9 cellular contexts compared by ENCODE assay signal in the genomic region with DNA sequence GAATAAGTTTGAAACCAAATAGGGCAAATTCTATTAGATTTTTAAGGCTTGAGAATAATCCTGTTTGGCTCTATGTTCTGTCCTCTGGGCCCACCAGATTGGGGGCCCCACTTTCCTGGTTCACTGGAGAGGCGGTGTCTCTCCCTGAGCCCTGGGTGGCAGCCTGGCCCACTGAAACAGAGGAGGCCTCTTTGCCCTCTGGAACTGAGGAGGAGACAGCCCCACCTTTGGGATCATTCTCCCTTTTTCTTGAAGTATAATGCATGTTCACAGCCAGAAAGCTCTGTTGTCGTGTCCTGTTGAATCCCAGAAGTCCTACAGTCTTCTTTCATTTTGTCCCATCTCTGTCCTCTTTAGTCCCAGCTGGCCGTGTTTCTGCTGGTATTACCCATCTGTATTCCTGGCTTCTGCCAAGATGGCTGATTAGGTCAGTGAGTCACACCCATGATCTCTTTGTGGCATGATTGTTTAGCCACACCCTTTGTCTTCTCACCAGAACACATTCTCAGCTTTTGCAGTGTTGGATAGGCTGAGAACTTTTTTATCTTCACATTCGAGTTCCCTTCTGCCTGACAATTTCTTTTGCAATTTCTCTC. TPM values are rescaled to one million over a fixed set of nuclear protein-coding genes. Genes with fewer than 3 reads are reported as not detected.
DNase-seq lines count a peak whose midpoint lies in the region; ATAC-seq and TF ChIP-seq lines count a peak whose summit lies in the region.
"Had no signal": no experiment of that assay in that cellular context is flagged by ENCODE, and none has a peak within 500 bp of the region (broad histone marks: within the 10 kb centered on the region; RNA-seq: fewer than 3 reads in every experiment).

No MANE protein-coding gene starts in this region.

- DNase-seq in activated T-cell treated with anti-CD3 and anti-CD28 coated beads, Interleukin-2, amount 50 U/mL, for 72 hours, result peak; percentile 14 to 17
- no peak for DNase-seq in activated T-cell treated with anti-CD3 and anti-CD28 coated beads, Interleukin-2, amount 50 U/mL, for 24 hours
- DNase-seq in activated CD8-positive, alpha-beta T cell treated with anti-CD3 and anti-CD28 coated beads, Interleukin-2, amount 10 ng/mL, durations not matched to agents 7 days and 5 days, result no peak
- DNase-seq in heart left ventricle, result no peak
- no peak for DNase-seq in type B pancreatic cell (ENCODE audit: extremely low spot score, unreplicated experiment)
- DNase-seq in NCI-H1105 (lab: John Stamatoyannopoulos, UW), result no peak
- no peak for DNase-seq in NCI-H128 (lab: John Stamatoyannopoulos, UW; ENCODE audit: unreplicated experiment)
- DNase-seq: naive B cell had no signal

- peaks cover 0 to 4% (median 0%) of the 10 kb centered on the region in 9 donors for H3K27me3 ChIP-seq in heart left ventricle

- H3K4me1 ChIP-seq in heart left ventricle, result peaks cover 0 to 6% (median 0%) of the 10 kb centered on the region in 12 donors

- peak; percentile 55 to 78 for ATAC-seq in activated T-cell treated with anti-CD3 and anti-CD28 coated beads, Interleukin-2, amount 50 U/mL, for 72 hours (replicated peaks in 1 of 2)
- peak; percentile 55 for ATAC-seq in activated CD8-positive, alpha-beta T cell treated with anti-CD3 and anti-CD28 coated beads, Interleukin-2, amount 10 ng/mL, durations not matched to agents 7 days and 5 days
- ATAC-seq in heart left ventricle, result peak in 3 of 4 donors; percentile 49 to 83 (median 71)
- ATAC-seq in GM18873 (IDR thresholded peaks at IDR 0.05; ENCODE audit: low FRiP score, unreplicated experiment), result no peak

- no peaks in the 10 kb centered on the region for H3K27me3 Mint-ChIP-seq in activated T-cell treated with anti-CD3 and anti-CD28 coated beads, Interleukin-2, amount 50 U/mL, for 72 hours (ENCODE audit: low read depth)
- peaks cover 4% of the 10 kb centered on the region for H3K27me3 Mint-ChIP-seq in activated T-cell treated with anti-CD3 and anti-CD28 coated beads, Interleukin-2, amount 50 U/mL, for 24 hours
- no peaks in the 10 kb centered on the region for H3K27me3 Mint-ChIP-seq in activated CD8-positive, alpha-beta T cell treated with anti-CD3 and anti-CD28 coated beads, Interleukin-2, amount 10 ng/mL, durations not matched to agents 7 days and 5 days (ENCODE audit: low read depth)
- no peaks in the 10 kb centered on the region for H3K27me3 Mint-ChIP-seq in type B pancreatic cell
- H3K27me3 Mint-ChIP-seq: naive B cell had no signal

- 46 to 57% (median 52%) methylated on average over 4 of the region's 4 CpGs for WGBS in heart left ventricle, 4 donors

- H3K36me3 Mint-ChIP-seq in activated T-cell treated with anti-CD3 and anti-CD28 coated beads, Interleukin-2, amount 50 U/mL, for 72 hours (ENCODE audit: insufficient read depth in 2 of 2), result peaks cover 11 to 20% of the 10 kb centered on the region in 2 donors
- H3K36me3 Mint-ChIP-seq in activated T-cell treated with anti-CD3 and anti-CD28 coated beads, Interleukin-2, amount 50 U/mL, for 24 hours (ENCODE audit: low read depth), result peaks cover 31% of the 10 kb centered on the region
- peaks cover 25% of the 10 kb centered on the region for H3K36me3 Mint-ChIP-seq in activated CD8-positive, alpha-beta T cell treated with anti-CD3 and anti-CD28 coated beads, Interleukin-2, amount 10 ng/mL, durations not matched to agents 7 days and 5 days (ENCODE audit: low read depth)
- H3K36me3 Mint-ChIP-seq in type B pancreatic cell, result peaks cover 8% of the 10 kb centered on the region

- H3K4me1 Mint-ChIP-seq in activated T-cell treated with anti-CD3 and anti-CD28 coated beads, Interleukin-2, amount 50 U/mL, for 72 hours (ENCODE audit: low read depth), result peaks cover 13% of the 10 kb centered on the region
- peaks cover 13% of the 10 kb centered on the region for H3K4me1 Mint-ChIP-seq in activated T-cell treated with anti-CD3 and anti-CD28 coated beads, Interleukin-2, amount 50 U/mL, for 24 hours (ENCODE audit: low read depth)
- peaks cover 43% of the 10 kb centered on the region for H3K4me1 Mint-ChIP-seq in activated CD8-positive, alpha-beta T cell treated with anti-CD3 and anti-CD28 coated beads, Interleukin-2, amount 10 ng/mL, durations not matched to agents 7 days and 5 days (ENCODE audit: low read depth)
- no peaks in the 10 kb centered on the region for H3K4me1 Mint-ChIP-seq in type B pancreatic cell (ENCODE audit: unreplicated experiment)

- TF ChIP-seq POLR2A in heart left ventricle (IDR thresholded peaks at IDR 0.05), result no peak

- H3K27ac Mint-ChIP-seq in activated T-cell treated with anti-CD3 and anti-CD28 coated beads, Interleukin-2, amount 50 U/mL, for 72 hours, result peak overlapping the region; percentile 80
- no peak overlapping the region for H3K27ac Mint-ChIP-seq in activated T-cell treated with anti-CD3 and anti-CD28 coated beads, Interleukin-2, amount 50 U/mL, for 24 hours
- peak overlapping the region; percentile 76 for H3K27ac Mint-ChIP-seq in activated CD8-positive, alpha-beta T cell treated with anti-CD3 and anti-CD28 coated beads, Interleukin-2, amount 10 ng/mL, durations not matched to agents 7 days and 5 days
- H3K27ac Mint-ChIP-seq in type B pancreatic cell, result peak overlapping the region; percentile 83

- H3K27ac ChIP-seq in heart left ventricle, result peak overlapping the region in 8 of 12 donors; percentile 25 to 64 (median 48)

- TF ChIP-seq CTCF in heart left ventricle (IDR thresholded peaks at IDR 0.05) (no peak), type B pancreatic cell (conservative IDR thresholded peaks at IDR 0.05) (no peak)

- H3K4me3 ChIP-seq in heart left ventricle, result no peak overlapping the region

- no peaks in the 10 kb centered on the region for H3K9me3 ChIP-seq in heart left ventricle

- CTCF ChIA-PET in activated CD8-positive, alpha-beta T cell treated with anti-CD3 and anti-CD28 coated beads, Interleukin-2, amount 10 ng/mL, durations not matched to agents 7 days and 5 days (lab: Charles Lee), result interaction anchor here (1.0 kb wide), 1 partner anchor 9 kb away, joined by 3 read pairs; no protein-coding TSS in a partner anchor

- intact Hi-C loops in heart left ventricle (cut with DNase I), result loop anchor here in 1 of 10 donors (10.0 kb wide), 1 partner anchor 63 kb away; a partner anchor contains a TSS

- peak overlapping the region in 1 of 2 donors; percentile 66 for H3K4me3 Mint-ChIP-seq in activated T-cell treated with anti-CD3 and anti-CD28 coated beads, Interleukin-2, amount 50 U/mL, for 72 hours
- H3K4me3 Mint-ChIP-seq in activated T-cell treated with anti-CD3 and anti-CD28 coated beads, Interleukin-2, amount 50 U/mL, for 24 hours, result no peak overlapping the region
- H3K4me3 Mint-ChIP-seq in activated CD8-positive, alpha-beta T cell treated with anti-CD3 and anti-CD28 coated beads, Interleukin-2, amount 10 ng/mL, durations not matched to agents 7 days and 5 days, result no peak overlapping the region
- H3K4me3 Mint-ChIP-seq in type B pancreatic cell, result no peak overlapping the region
- H3K4me3 Mint-ChIP-seq: naive B cell had no signal

- POLR2A ChIA-PET in activated CD8-positive, alpha-beta T cell treated with anti-CD3 and anti-CD28 coated beads, Interleukin-2, amount 10 ng/mL, durations not matched to agents 7 days and 5 days (lab: Charles Lee), result interaction anchor here (0.6 to 1.0 kb wide), 2 partner anchors 8 to 548 kb away, joined by 3 read pairs; a partner anchor contains a TSS

- no peaks in the 10 kb centered on the region for H3K9me3 Mint-ChIP-seq in activated T-cell treated with anti-CD3 and anti-CD28 coated beads, Interleukin-2, amount 50 U/mL, for 72 hours
- H3K9me3 Mint-ChIP-seq in activated T-cell treated with anti-CD3 and anti-CD28 coated beads, Interleukin-2, amount 50 U/mL, for 24 hours, result no peaks in the 10 kb centered on the region
- H3K9me3 Mint-ChIP-seq in activated CD8-positive, alpha-beta T cell treated with anti-CD3 and anti-CD28 coated beads, Interleukin-2, amount 10 ng/mL, durations not matched to agents 7 days and 5 days (ENCODE audit: insufficient read depth), result no peaks in the 10 kb centered on the region
- no peaks in the 10 kb centered on the region for H3K9me3 Mint-ChIP-seq in type B pancreatic cell

- peaks cover 0 to 15% (median 11%) of the 10 kb centered on the region in 9 donors for H3K36me3 ChIP-seq in heart left ventricle

RNA-seq across cellular contexts. Expression of a gene that starts 8.1 kb away (rescaled TPM):
- total RNA-seq in activated T-cell treated with anti-CD3 and anti-CD28 coated beads, Interleukin-2, amount 50 U/mL, for 72 hours, result 10 to 100 TPM; 20.4 to 20.5 TPM
- 10 to 100 TPM; 16.2 to 16.7 TPM for total RNA-seq in activated CD8-positive, alpha-beta T cell treated with anti-CD3 and anti-CD28 coated beads, Interleukin-2, amount 10 ng/mL, durations not matched to agents 7 days and 5 days
- total RNA-seq in heart left ventricle (10 to 100 TPM; 13.4 to 21.6 (median 16.8) TPM), type B pancreatic cell (ENCODE audit: low replicate concordance) (10.6 and 12.8 TPM in 2 replicates)
- 10 to 100 TPM in 1 of 2 donors, 1 to 10 TPM in 1; 5.2 to 23.7 TPM for polyA plus RNA-seq in heart left ventricle

RNA-seq across cellular contexts. Expression of a gene that starts 9.8 kb away (rescaled TPM):
- 100 to 1,000 TPM; 112 to 113 TPM for total RNA-seq in activated T-cell treated with anti-CD3 and anti-CD28 coated beads, Interleukin-2, amount 50 U/mL, for 72 hours
- 100 to 1,000 TPM; 338 to 344 TPM for total RNA-seq in activated CD8-positive, alpha-beta T cell treated with anti-CD3 and anti-CD28 coated beads, Interleukin-2, amount 10 ng/mL, durations not matched to agents 7 days and 5 days
- total RNA-seq in heart left ventricle, result 10 to 100 TPM; 37.1 to 72.5 (median 55.3) TPM
- 100 to 1,000 TPM in 1 of 2 donors, 10 to 100 TPM in 1; 93.8 to 118 TPM for polyA plus RNA-seq in heart left ventricle
- 79.8 and 95.9 TPM in 2 replicates for total RNA-seq in type B pancreatic cell (ENCODE audit: low replicate concordance)

RNA-seq across cellular contexts. Expression of a gene that starts 22.7 kb away (rescaled TPM):
- total RNA-seq in activated T-cell treated with anti-CD3 and anti-CD28 coated beads, Interleukin-2, amount 50 U/mL, for 72 hours, result 10 to 100 TPM; 19.4 to 20.3 TPM
- 10 to 100 TPM; 19.4 to 22.7 TPM for total RNA-seq in activated CD8-positive, alpha-beta T cell treated with anti-CD3 and anti-CD28 coated beads, Interleukin-2, amount 10 ng/mL, durations not matched to agents 7 days and 5 days
- total RNA-seq in heart left ventricle, result 10 to 100 TPM in 8 of 9 donors, 1 to 10 TPM in 1; 9.6 to 35.7 (median 17.3) TPM
- 10 to 100 TPM; 10.5 to 37.3 TPM for polyA plus RNA-seq in heart left ventricle
- 3.6 and 10.0 TPM in 2 replicates for total RNA-seq in type B pancreatic cell (ENCODE audit: low replicate concordance)

RNA-seq across cellular contexts. Expression of a gene that starts 42.8 kb away (rescaled TPM):
- 100 to 1,000 TPM; 183 to 225 TPM for total RNA-seq in activated T-cell treated with anti-CD3 and anti-CD28 coated beads, Interleukin-2, amount 50 U/mL, for 72 hours
- total RNA-seq in activated CD8-positive, alpha-beta T cell treated with anti-CD3 and anti-CD28 coated beads, Interleukin-2, amount 10 ng/mL, durations not matched to agents 7 days and 5 days, result 100 to 1,000 TPM; 266 to 278 TPM
- total RNA-seq in heart left ventricle, result 100 to 1,000 TPM in 5 of 9 donors, 10 to 100 TPM in 4; 34.5 to 172 (median 111) TPM
- polyA plus RNA-seq in heart left ventricle, result 100 to 1,000 TPM in 1 of 2 donors, 10 to 100 TPM in 1; 56.5 to 187 TPM
- total RNA-seq in type B pancreatic cell (ENCODE audit: low replicate concordance), result 131 and 178 TPM in 2 replicates

RNA-seq across cellular contexts. Expression of a gene that starts 55.5 kb away (rescaled TPM):
- total RNA-seq in activated T-cell treated with anti-CD3 and anti-CD28 coated beads, Interleukin-2, amount 50 U/mL, for 72 hours, result 10 to 100 TPM; 64.3 to 68.7 TPM
- 10 to 100 TPM; 64.9 to 72.0 TPM for total RNA-seq in activated CD8-positive, alpha-beta T cell treated with anti-CD3 and anti-CD28 coated beads, Interleukin-2, amount 10 ng/mL, durations not matched to agents 7 days and 5 days
- total RNA-seq in heart left ventricle (10 to 100 TPM; 13.6 to 34.3 (median 18.1) TPM), type B pancreatic cell (ENCODE audit: low replicate concordance) (35.3 and 46.4 TPM in 2 replicates)
- 10 to 100 TPM; 15.2 to 62.4 TPM for polyA plus RNA-seq in heart left ventricle

Comparison
In these comparisons a context has a peak if more than half of its experiments do, and no peak if none do; other contexts are left out.
1. DNase-seq: peak in activated T-cell treated with anti-CD3 and anti-CD28 coated beads, Interleukin-2, amount 50 U/mL, for 72 hours (2 of 2); none in activated T-cell treated with anti-CD3 and anti-CD28 coated beads, Interleukin-2, amount 50 U/mL, for 24 hours (single experiment), activated CD8-positive, alpha-beta T cell treated with anti-CD3 and anti-CD28 coated beads, Interleukin-2, amount 10 ng/mL, durations not matched to agents 7 days and 5 days (single experiment), heart left ventricle (0 of 5), type B pancreatic cell (single experiment), NCI-H1105 (single experiment) and NCI-H128 (single experiment).